Comparison of ENCODE assay signal across 8 cellular contexts in the genomic region with DNA sequence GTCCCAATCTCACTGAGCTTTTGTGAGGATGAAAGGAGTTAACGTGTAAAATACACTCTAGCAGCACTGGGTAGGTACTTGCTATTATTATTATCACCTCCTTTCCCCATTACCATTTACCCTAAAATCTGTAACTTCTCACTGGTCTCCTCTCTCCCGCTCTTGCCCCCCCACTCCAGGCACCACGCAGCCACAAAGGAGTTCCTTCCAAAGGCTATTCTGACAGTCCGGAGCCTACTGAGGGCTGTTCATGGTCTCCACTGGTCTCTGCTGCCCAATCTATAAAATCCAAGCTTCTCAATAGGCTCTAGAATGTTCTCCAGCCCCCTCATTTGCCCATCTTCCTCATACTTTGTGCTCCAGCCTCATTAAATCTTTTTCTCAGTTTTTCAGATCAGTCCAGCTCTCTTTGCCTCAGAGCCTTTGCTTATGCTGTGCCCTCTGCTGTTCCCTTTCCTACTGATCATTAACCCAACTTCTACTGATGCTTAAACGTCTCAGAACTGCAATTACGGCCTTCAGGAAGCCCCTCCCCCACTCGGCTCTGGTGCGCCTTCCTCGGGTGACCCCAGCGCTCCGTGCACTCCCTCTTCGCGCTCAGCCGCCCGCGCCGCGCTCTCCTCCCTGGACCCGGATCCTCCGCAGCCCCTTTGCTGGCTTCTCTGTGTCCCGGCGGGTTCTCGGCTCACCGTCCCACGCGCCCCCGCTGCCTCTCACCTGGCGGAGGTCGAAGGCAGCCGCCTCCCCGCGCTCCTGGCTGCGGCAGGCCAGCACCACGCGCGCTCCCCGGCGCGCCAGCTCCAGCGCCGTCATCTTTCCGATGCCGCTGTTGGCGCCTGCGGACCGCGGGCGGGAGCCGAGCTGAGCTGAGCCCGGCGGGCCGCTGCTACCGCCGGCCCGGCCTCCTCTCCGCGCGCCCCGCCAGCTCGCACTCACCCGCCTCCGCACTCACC. TPM values are rescaled to one million over a fixed set of nuclear protein-coding genes. Genes with fewer than 3 reads are reported as not detected.
DNase-seq lines count a peak whose midpoint lies in the region; ATAC-seq and TF ChIP-seq lines count a peak whose summit lies in the region.

No MANE protein-coding gene starts in this region.

- DNase-seq in BE2C (peak; percentile 38), OCI-M1 (lab: John Stamatoyannopoulos, UW) (peak; percentile 88), head of caudate nucleus (peak in 26 of 42 donors; percentile 21 to 66 (median 42)), prostate gland (ENCODE audit: low spot score) (peak; percentile 55)
- DNase-seq in activated gamma-delta T cell treated with anti-CD3 and anti-CD28 coated beads, Interleukin-2, amount 50 U/mL, for 16 hours (ENCODE audit: low read depth): peak; percentile 16

- no peaks in the 10 kb centered on the region for H3K4me1 ChIP-seq in BE2C
- peaks cover 16% of the 10 kb centered on the region for H3K4me1 ChIP-seq in prostate gland (replicated peaks)

- ATAC-seq in GM19438 (IDR thresholded peaks at IDR 0.05; ENCODE audit: low read depth, unreplicated experiment) (peak; percentile 37), HG03571 (IDR thresholded peaks at IDR 0.05; ENCODE audit: unreplicated experiment) (peak; percentile 32), GM18868 (IDR thresholded peaks at IDR 0.05; ENCODE audit: unreplicated experiment) (no peak)

- H3K36me3 ChIP-seq in BE2C (peaks cover 4% of the 10 kb centered on the region; the same call in 1 of the 2 replicates), prostate gland (peaks cover 0 to 9% of the 10 kb centered on the region in 2 donors)

- H3K9me3 ChIP-seq in BE2C: no peaks in the 10 kb centered on the region
- H3K9me3 ChIP-seq in prostate gland: no peaks in the 10 kb centered on the region

- H3K27ac ChIP-seq in prostate gland: peak overlapping the region; percentile 78 to 85

- TF ChIP-seq CTCF in BE2C (IDR thresholded peaks at IDR 0.05; ENCODE audit: low read depth, low read length) (no peak), prostate gland (IDR thresholded peaks at IDR 0.05) (no peak)

- H3K4me3 ChIP-seq in BE2C (ENCODE audit: low read depth, low read length) (peak overlapping the region; percentile 66), prostate gland (peak overlapping the region; percentile 73 to 81)

- no peaks in the 10 kb centered on the region for H3K27me3 ChIP-seq in BE2C
- no peaks in the 10 kb centered on the region for H3K27me3 ChIP-seq in prostate gland (replicated peaks; ENCODE audit: insufficient read depth)

- WGBS in prostate gland: 3% methylated on average over 60 of the region's 62 CpGs

- intact Hi-C loops in head of caudate nucleus (cut with DNase I): loop anchor here (5.0 to 10.0 kb wide), 2 partner anchors 45 to 177 kb away; a partner anchor contains a TSS
- intact Hi-C loops in prostate gland (cut with DNase I): no loop called here

- no peak for TF ChIP-seq POLR2A in prostate gland (IDR thresholded peaks at IDR 0.05)

RNA-seq across cellular contexts. Expression of a gene that starts 0.7 kb away (rescaled TPM):
- polyA plus RNA-seq in BE2C (2012; ENCODE audit: insufficient read depth, insufficient read length, low read depth): 14.8 TPM
- 10 to 100 TPM; 36.8 to 61.3 TPM for total RNA-seq in prostate gland

RNA-seq across cellular contexts. Expression of a gene that starts 4.6 kb away (rescaled TPM):
- polyA plus RNA-seq in BE2C (2012; ENCODE audit: insufficient read depth, insufficient read length, low read depth): 53.5 TPM
- 100 to 1,000 TPM in 1 of 2 donors, 10 to 100 TPM in 1; 82.9 to 121 TPM for total RNA-seq in prostate gland

RNA-seq across cellular contexts. Expression of a gene that starts 47.3 kb away (rescaled TPM):
- polyA plus RNA-seq in BE2C (2012; ENCODE audit: insufficient read depth, insufficient read length, low read depth): 47.0 TPM
- total RNA-seq in prostate gland: 10 to 100 TPM; 49.9 to 70.8 TPM

RNA-seq across cellular contexts. Expression of a gene that starts 49.2 kb away (rescaled TPM):
- polyA plus RNA-seq in BE2C (2012; ENCODE audit: insufficient read depth, insufficient read length, low read depth): 43.0 TPM
- total RNA-seq in prostate gland: 100 to 1,000 TPM in 1 of 2 donors, 10 to 100 TPM in 1; 74.9 to 112 TPM

RNA-seq across cellular contexts. Expression of a gene that starts 59.6 kb away (rescaled TPM):
- polyA plus RNA-seq in BE2C (2012; ENCODE audit: insufficient read depth, insufficient read length, low read depth): 13.9 TPM
- total RNA-seq in prostate gland: 10 to 100 TPM; 14.9 to 48.9 TPM

Comparison
In these comparisons a context has a peak if more than half of its experiments do, and no peak if none do; other contexts are left out.
1. DNase-seq: peak in every context shown above with its lines; median percentile 88 in OCI-M1; 55 in prostate gland; 42 in head of caudate nucleus; 38 in BE2C; 16 in activated gamma-delta T cell treated with anti-CD3 and anti-CD28 coated beads, Interleukin-2, amount 50 U/mL, for 16 hours.